In genomic region chr16:79543219-79543618, GRCh38 we compare ENCODE assay signal across 19 cellular contexts. TPM values are rescaled to one million over a fixed set of nuclear protein-coding genes. Genes with fewer than 3 reads are reported as not detected.
DNase-seq lines count a peak whose midpoint lies in the region; ATAC-seq, FAIRE-seq and TF ChIP-seq lines count a peak whose summit lies in the region.
"Had no signal": no experiment of that assay in that cellular context is flagged by ENCODE, and none has a peak within 500 bp of the region (broad histone marks: within the 10 kb centered on the region; RNA-seq: fewer than 3 reads in every experiment).

No MANE protein-coding gene starts in this region.

- peak overlapping the region; percentile 33 for H3K4me2 ChIP-seq in K562 (ENCODE audit: insufficient read depth, low read length)

- no peak for TF ChIP-seq CTCF in right atrium auricular region (IDR thresholded peaks at IDR 0.05)
- TF ChIP-seq CTCF in K562 (IDR thresholded peaks at IDR 0.05 in 2 of 3, conservative IDR thresholded peaks at IDR 0.05 in 1 of 3; ENCODE audit: insufficient read depth in 2 of 3, low read depth in 1 of 3, low read length in 3 of 3): peak in 2 of 3 experiments; percentile 17 to 27; a peak in 1 of 6 replicates
- peak; percentile 34 for TF ChIP-seq CTCF in left ventricle myocardium inferior (IDR thresholded peaks at IDR 0.05; ENCODE audit: borderline replicate concordance)
- TF ChIP-seq CTCF in testis (IDR thresholded peaks at IDR 0.05): no peak
- no peak for TF ChIP-seq CTCF in adrenal gland (IDR thresholded peaks at IDR 0.05)
- no peak for TF ChIP-seq CTCF in GM13976 (IDR thresholded peaks at IDR 0.05; ENCODE audit: borderline replicate concordance, control extremely low read depth, extremely low read depth, insufficient read depth, missing control alignments)

- intact Hi-C loops in Right ventricle myocardium inferior (cut with DNase I): loop anchor here (2.0 to 5.0 kb wide), 2 partner anchors 58 to 106 kb away; partner anchors contain the start of gene MAF
- intact Hi-C loops in K562 (cut with micrococcal nuclease): no loop called here
- intact Hi-C loops in left ventricle myocardium inferior (cut with micrococcal nuclease): no loop called here
- intact Hi-C loops in testis (cut with DNase I; ENCODE audit: low total_unique reads): no loop called here
- intact Hi-C loops in adrenal gland (cut with DNase I): no loop called here

- H3K27me3 ChIP-seq in right atrium auricular region (no peaks in the 10 kb centered on the region), K562 (ENCODE audit: control insufficient read depth in 2 of 2, insufficient read depth in 2 of 2, low read length in 2 of 2) (peaks cover 5 to 27% of the 10 kb centered on the region in 2 experiments; a peak in 4 of 5 replicates), left ventricle myocardium inferior (ENCODE audit: low read depth) (no peaks in the 10 kb centered on the region), testis (no peaks in the 10 kb centered on the region), adrenal gland (no peaks in the 10 kb centered on the region)

- no peaks in the 10 kb centered on the region for H3K9me1 ChIP-seq in K562 (ENCODE audit: control insufficient read depth, insufficient read depth, low read length)

- ATAC-seq in Right ventricle myocardium inferior: peak; percentile 82
- ATAC-seq in K562: peak; percentile 83
- ATAC-seq: CD8-positive, alpha-beta T cell; HCT116 had no signal

- TF ChIP-seq EP300 in K562 (IDR thresholded peaks at IDR 0.05; ENCODE audit: low read length): no peak

- 5% methylated on average over 8 of the region's 8 CpGs for WGBS in K562 (ENCODE audit: insufficient coverage, low coverage, missing lambda C conversion rate)
- 74 to 82% methylated on average over 8 of the region's 8 CpGs for WGBS in testis, 2 donors
- WGBS in adrenal gland, 4 donors: 93 to 96% (median 95%) methylated on average over 8 of the region's 8 CpGs

- POLR2A ChIA-PET in K562 (lab: Yijun Ruan, JAX): interaction anchor here (0.6 to 1.2 kb wide), 3 partner anchors 9 to 15 kb away, joined by 3 to 4 read pairs (median 3); no protein-coding TSS in a partner anchor

- DNase-seq in Right ventricle myocardium inferior (ENCODE audit: missing footprints) (no peak), right atrium auricular region (ENCODE audit: low spot score) (no peak), K562 (ENCODE audit: extremely low read depth in 1 of 4, low spot score in 3 of 4) (peak in 1 of 4 experiments; percentile 21), left ventricle myocardium inferior (no peak), testis (no peak), adrenal gland (no peak), GM13976 (ENCODE audit: low spot score) (no peak)
- no peak for DNase-seq in activated CD4-positive, alpha-beta T cell treated with anti-CD3 and anti-CD28 coated beads, Interleukin-2, amount 50 U/mL, for 4 hours
- DNase-seq: CD8-positive, alpha-beta T cell; COR-L47; DMS153; DMS79 treated with DMSO at 0.1 percent for 48 hours; GDM1; GM23248 had no signal

- TF ChIP-seq POLR2A in K562 (conservative IDR thresholded peaks at IDR 0.05) (no peak), testis (IDR thresholded peaks at IDR 0.05) (no peak), adrenal gland (IDR thresholded peaks at IDR 0.05) (no peak)

- H2AFZ ChIP-seq in K562 (ENCODE audit: low read depth, low read length): peak overlapping the region; percentile 73
- H2AFZ ChIP-seq: GM23248 had no signal

- TF ChIP-seq RAD21 in K562 (CRISPR knock-in tag; conservative IDR thresholded peaks at IDR 0.05 in 1 of 2, IDR thresholded peaks at IDR 0.05 in 1 of 2): peak in 1 of 2 experiments; percentile 23; a peak in 1 of 4 replicates

- H3K4me1 ChIP-seq in right atrium auricular region (peaks cover 0 to 16% of the 10 kb centered on the region in 2 donors), K562 (replicated peaks in 1 of 2; ENCODE audit: control insufficient read depth in 2 of 2, insufficient read depth in 2 of 2, low read length in 2 of 2) (no peaks in the 10 kb centered on the region), left ventricle myocardium inferior (peaks cover 19% of the 10 kb centered on the region), testis (no peaks in the 10 kb centered on the region), adrenal gland (replicated peaks in 1 of 2) (peaks cover 0 to 9% of the 10 kb centered on the region in 2 donors)

- H4K20me1 ChIP-seq in K562 (replicated peaks; ENCODE audit: control insufficient read depth, insufficient read depth, low read length): no peaks in the 10 kb centered on the region

- H3K9ac ChIP-seq in K562 (ENCODE audit: insufficient read depth in 1 of 2, low read depth in 2 of 2, low read length in 2 of 2): no peak overlapping the region
- H3K9ac ChIP-seq: GM23248 had no signal

- CTCF ChIA-PET in K562 (lab: Yijun Ruan, JAX; ENCODE audit: low intra/inter-chr PET ratio): no interaction called here

- no peaks in the 10 kb centered on the region for H3K79me2 ChIP-seq in K562 (ENCODE audit: control insufficient read depth, insufficient read depth, low read length)

- H3K27ac ChIP-seq in right atrium auricular region: no peak overlapping the region
- H3K27ac ChIP-seq in K562 (ENCODE audit: extremely low read depth, low read depth, low read length): no peak overlapping the region
- peak overlapping the region; percentile 65 for H3K27ac ChIP-seq in left ventricle myocardium inferior (replicated peaks)
- no peak overlapping the region for H3K27ac ChIP-seq in testis
- peak overlapping the region in 1 of 5 donors; percentile 53 for H3K27ac ChIP-seq in adrenal gland
- H3K27ac ChIP-seq: 22Rv1, GM23248 had no signal

- in situ Hi-C loops in K562 (cut with MboI): no loop called here
- in situ Hi-C loops in GM13976 (cut with MboI; ENCODE audit: low sequenced_read_pairs, unreplicated experiment): no loop called here

- no TSS peak for BruUV-seq in K562 (replicated peaks; lab: Mats Ljungman, UMichigan)

- peak; percentile 63 for FAIRE-seq in K562 (lab: Jason Lieb, UNC)
- FAIRE-seq: D721Med, GM12892, H54 had no signal

- H3K36me3 ChIP-seq in right atrium auricular region: no peaks in the 10 kb centered on the region
- no peaks in the 10 kb centered on the region for H3K36me3 ChIP-seq in K562 (ENCODE audit: control insufficient read depth, insufficient read depth, low read length)
- no peaks in the 10 kb centered on the region for H3K36me3 ChIP-seq in left ventricle myocardium inferior
- no peaks in the 10 kb centered on the region for H3K36me3 ChIP-seq in testis (ENCODE audit: low read depth, missing control alignments)
- H3K36me3 ChIP-seq in adrenal gland (replicated peaks in 1 of 2): no peaks in the 10 kb centered on the region

- H3K9me3 ChIP-seq in right atrium auricular region: no peaks in the 10 kb centered on the region
- no peaks in the 10 kb centered on the region for H3K9me3 ChIP-seq in K562 (replicated peaks; ENCODE audit: control insufficient read depth, insufficient read depth, low read depth, low read length)
- H3K9me3 ChIP-seq in left ventricle myocardium inferior (replicated peaks): no peaks in the 10 kb centered on the region
- no peaks in the 10 kb centered on the region for H3K9me3 ChIP-seq in testis
- no peaks in the 10 kb centered on the region for H3K9me3 ChIP-seq in adrenal gland (replicated peaks in 1 of 3)

- H3K4me3 ChIP-seq in right atrium auricular region: no peak overlapping the region
- no peak overlapping the region for H3K4me3 ChIP-seq in K562
- no peak overlapping the region for H3K4me3 ChIP-seq in left ventricle myocardium inferior
- H3K4me3 ChIP-seq in testis: peak overlapping the region; percentile 8 to 29
- no peak overlapping the region for H3K4me3 ChIP-seq in adrenal gland
- H3K4me3 ChIP-seq: GM23248 had no signal

TF ChIP-seq in K562, 482 proteins besides CTCF, POLR2A, EP300 and RAD21:
- no peak for TF ChIP-seq U2AF1 (optimal IDR thresholded peaks at IDR 0.05; ENCODE audit: low read depth, low read length)
- peak in 2 of 3 experiments; percentile 35 to 84 for TF ChIP-seq YY1 (IDR thresholded peaks at IDR 0.05; ENCODE audit: borderline replicate concordance in 1 of 3, control insufficient read depth in 1 of 3, extremely low read depth in 1 of 3, insufficient read depth in 3 of 3, insufficient read length in 1 of 3, insufficient replicate concordance in 2 of 3, low read depth in 1 of 3, low read length in 2 of 3)

RNA-seq across cellular contexts. Expression of gene MAF, which starts 57.3 kb away (rescaled TPM):
- 19.6 TPM for total RNA-seq in Right ventricle myocardium inferior
- total RNA-seq in right atrium auricular region: 10 to 100 TPM in 1 of 2 donors, 1 to 10 TPM in 1; 5.4 to 16.7 TPM
- not detected in 2 replicates for total RNA-seq in K562 (2011; cell fraction: chromatin; rRNA removed; ENCODE audit: low replicate concordance)
- total RNA-seq in K562 (2011; cell fraction: nucleolus; rRNA removed): not detected in 2 replicates
- not detected in 2 replicates for total RNA-seq in K562 (2011; cell fraction: nucleoplasm; rRNA removed)
- total RNA-seq in K562 (2014; rRNA removed): 0.29 TPM in 1 of 2 replicates, not detected in the other
- not detected in 2 replicates for total RNA-seq in K562 (2014; rRNA removed; fragmentation: Illumina TruSeq; extraction: Trizol)
- total RNA-seq in K562 (2015; rRNA removed; fragmentation: Illumina TruSeq; extraction: Trizol): not detected in 2 replicates
- total RNA-seq in K562 (2021): 0.16 and 0.18 TPM in 2 replicates
- 0.01 TPM in 1 of 2 replicates, not detected in the other for polyA plus RNA-seq in K562 (2011; rRNA removed)
- not detected in 2 replicates for polyA plus RNA-seq in K562 (2011; cell fraction: cytosol; rRNA removed)
- not detected in 2 replicates for polyA plus RNA-seq in K562 (2011; cell fraction: nucleus; rRNA removed)
- polyA plus RNA-seq in K562 (2012): 0.01 TPM in 2 replicates
- not detected in 2 replicates for polyA plus RNA-seq in K562 (2014; fragmentation: Illumina TruSeq; extraction: Trizol)
- polyA plus RNA-seq in K562 (2014; fragmentation: Nextera tagmentation; extraction: Ambion mirVana): not detected
- polyA plus RNA-seq in K562 (2014; rRNA removed): not detected in 2 replicates
- polyA minus RNA-seq in K562 (2011; rRNA and poly(A)+ RNA removed): not detected in 2 replicates
- polyA minus RNA-seq in K562 (2011; cell fraction: cytosol; rRNA and poly(A)+ RNA removed): not detected in 2 replicates
- polyA minus RNA-seq in K562 (2011; cell fraction: nucleus; rRNA and poly(A)+ RNA removed): not detected in 2 replicates
- total RNA-seq in left ventricle myocardium inferior: 11.5 TPM
- total RNA-seq in testis: 100 to 1,000 TPM in 1 of 2 donors, 10 to 100 TPM in 1; 84.6 to 112 TPM
- polyA plus RNA-seq in testis (ENCODE audit: insufficient read depth, low read depth, low replicate concordance): 22.0 TPM
- total RNA-seq in adrenal gland: 100 to 1,000 TPM in 1 of 8 donors, 10 to 100 TPM in 7; 44.4 to 114 (median 70.0) TPM
- polyA plus RNA-seq in adrenal gland: 10 to 100 TPM in 1 of 3 donors, 1 to 10 TPM in 2; 7.2 to 15.3 (median 8.5) TPM
- polyA plus RNA-seq: GM23248 had no signal

Comparison
In these comparisons a context has a peak if more than half of its experiments do, and no peak if none do; other contexts are left out.
1. CTCF ChIP-seq: peak in K562 (2 of 3) and left ventricle myocardium inferior (single experiment); none in right atrium auricular region (0 of 2), testis (0 of 3), adrenal gland (0 of 6) and GM13976 (single experiment).
2. H3K4me3 ChIP-seq: peak in testis (2 of 2); none in right atrium auricular region (0 of 2), K562 (single experiment), left ventricle myocardium inferior (single experiment) and adrenal gland (0 of 4).